Comparison of ENCODE assay signal across 14 cellular contexts in the genomic region with DNA sequence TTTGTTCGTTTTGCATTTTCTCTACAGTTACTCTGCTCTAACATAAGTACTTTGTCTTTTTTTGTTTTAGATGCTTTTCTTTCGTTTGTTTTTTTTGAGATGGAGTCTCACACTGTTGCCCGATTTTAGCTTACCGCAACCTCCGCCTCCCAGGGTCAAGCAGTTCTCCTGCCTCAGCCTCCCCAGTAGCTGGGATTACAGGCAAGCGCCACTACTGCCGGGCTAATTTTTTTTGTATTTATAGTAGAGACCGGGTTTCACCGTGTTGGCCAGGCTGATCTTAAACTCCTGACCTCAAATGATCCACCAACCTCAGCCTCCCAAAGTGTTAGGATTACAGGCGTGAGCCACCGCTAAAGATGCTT. TPM values are rescaled to one million over a fixed set of nuclear protein-coding genes. Genes with fewer than 3 reads are reported as not detected.
DNase-seq lines count a peak whose midpoint lies in the region; ATAC-seq and TF ChIP-seq lines count a peak whose summit lies in the region.
"Had no signal": no experiment of that assay in that cellular context is flagged by ENCODE, and none has a peak within 500 bp of the region (broad histone marks: within the 10 kb centered on the region; RNA-seq: fewer than 3 reads in every experiment).

No MANE protein-coding gene starts in this region.

- intact Hi-C loops in A673 (cut with micrococcal nuclease; ENCODE audit: unreplicated experiment) = loop anchor here (10.0 kb wide), 2 partner anchors 307 to 517 kb away; a partner anchor contains a TSS
- intact Hi-C loops in ascending aorta (cut with DNase I) = loop anchor here (10.0 kb wide), 1 partner anchor 517 kb away; a partner anchor contains a TSS
- intact Hi-C loops in left lung (cut with DNase I) = no loop called here

- H3K27me3 ChIP-seq in A673 (replicated peaks; ENCODE audit: insufficient read depth, low read depth, low read length, poor library complexity) (no peaks in the 10 kb centered on the region), ascending aorta (no peaks in the 10 kb centered on the region), left lung (no peaks in the 10 kb centered on the region)

- no peak for ATAC-seq in left lung

- DNase-seq in A673 (ENCODE audit: low spot score) = no peak
- no peak for DNase-seq in ascending aorta (ENCODE audit: low spot score in 2 of 2)
- DNase-seq in left lung = no peak
- no peak for DNase-seq in mucosa of gallbladder (ENCODE audit: low spot score)
- DNase-seq in NCI-H2081 treated with DMSO at 0.1 percent for 48 hours (lab: John Stamatoyannopoulos, UW) = no peak
- DNase-seq: activated CD4-positive, alpha-beta T cell treated with anti-CD3 and anti-CD28 coated beads, Interleukin-2, amount 50 U/mL, for 48 hours; erythroblast; HCEC 1CT; NCI-H510A treated with DMSO at 0.1 percent for 48 hours; stimulated activated CD4-positive, alpha-beta T cell treated with anti-CD3 and anti-CD28 coated beads, Interleukin-4, amount 100 ng/mL, for 4 hours had no signal

- POLR2A ChIA-PET in A673 (lab: Charles Lee; ENCODE audit: low non-redundant PET) = no interaction called here

- H3K36me3 ChIP-seq in A673 (ENCODE audit: insufficient read depth, low read length, poor library complexity, severe bottlenecking) = no peaks in the 10 kb centered on the region
- H3K36me3 ChIP-seq in ascending aorta = no peaks in the 10 kb centered on the region
- no peaks in the 10 kb centered on the region for H3K36me3 ChIP-seq in left lung

- CTCF ChIA-PET in A673 (lab: Charles Lee) = interaction anchor here (1.2 kb wide), 1 partner anchor 131 kb away, joined by 3 read pairs; no protein-coding TSS in a partner anchor

- peaks cover 4% of the 10 kb centered on the region for H3K36me3 Mint-ChIP-seq in IgD-negative memory B cell
- H3K36me3 Mint-ChIP-seq in nephron (ENCODE audit: low read depth) = no peaks in the 10 kb centered on the region

- peak overlapping the region; percentile 74 for H3K4me3 ChIP-seq in A673 (ENCODE audit: low read depth, low read length, poor library complexity, severe bottlenecking)
- no peak overlapping the region for H3K4me3 ChIP-seq in ascending aorta
- no peak overlapping the region for H3K4me3 ChIP-seq in left lung
- H3K4me3 ChIP-seq: SK-N-MC had no signal

- H3K4me1 ChIP-seq in A673 (ENCODE audit: insufficient read depth, low read length, poor library complexity, severe bottlenecking) = peaks cover 39% of the 10 kb centered on the region
- peaks cover 2 to 22% of the 10 kb centered on the region in 2 donors for H3K4me1 ChIP-seq in ascending aorta
- H3K4me1 ChIP-seq in left lung = peaks cover 34 to 51% of the 10 kb centered on the region in 2 donors

- peak overlapping the region; percentile 36 to 81 (median 67) for H3K27ac Mint-ChIP-seq in IgD-negative memory B cell
- peak overlapping the region; percentile 91 to 98 (median 96) for H3K27ac Mint-ChIP-seq in nephron

- peak overlapping the region; percentile 93 for H3K27ac ChIP-seq in A673 (ENCODE audit: low read depth, low read length, poor library complexity, severe bottlenecking)
- H3K27ac ChIP-seq in cingulate gyrus (ENCODE audit: low read depth, low read length) = peak overlapping the region; percentile 83
- no peak overlapping the region for H3K27ac ChIP-seq in ascending aorta
- H3K27ac ChIP-seq in left lung = no peak overlapping the region
- H3K27ac ChIP-seq: SK-N-MC had no signal

- H3K4me1 Mint-ChIP-seq in IgD-negative memory B cell (peaks cover 32 to 45% (median 39%) of the 10 kb centered on the region in 3 donors), nephron (peaks cover 42% of the 10 kb centered on the region)

- TF ChIP-seq CTCF in A673 (conservative IDR thresholded peaks at IDR 0.05; ENCODE audit: low read depth, low read length) = no peak
- TF ChIP-seq CTCF in nephron (IDR thresholded peaks at IDR 0.05; ENCODE audit: unreplicated experiment in 3 of 3) = no peak
- TF ChIP-seq CTCF in ascending aorta (IDR thresholded peaks at IDR 0.05) = no peak
- TF ChIP-seq CTCF in left lung (IDR thresholded peaks at IDR 0.05) = no peak

- BruUV-seq in A673 (replicated peaks; lab: Mats Ljungman, UMichigan) = no TSS peak

- peak overlapping the region; percentile 72 to 99 (median 96) for H3K4me3 Mint-ChIP-seq in IgD-negative memory B cell
- peak overlapping the region; percentile 94 to 99 (median 99) for H3K4me3 Mint-ChIP-seq in nephron

- H3K9me3 Mint-ChIP-seq in IgD-negative memory B cell (no peaks in the 10 kb centered on the region), nephron (no peaks in the 10 kb centered on the region)

- H3K9me3 ChIP-seq in A673 (ENCODE audit: low read depth, low read length, poor library complexity, severe bottlenecking) (no peaks in the 10 kb centered on the region), ascending aorta (no peaks in the 10 kb centered on the region), left lung (no peaks in the 10 kb centered on the region)

- no peaks in the 10 kb centered on the region for H3K27me3 Mint-ChIP-seq in IgD-negative memory B cell
- H3K27me3 Mint-ChIP-seq in nephron (ENCODE audit: low read depth) = no peaks in the 10 kb centered on the region

RNA-seq across cellular contexts. Expression of a gene that starts 2.7 kb away (rescaled TPM):
- total RNA-seq in A673 (2021) (37.2 and 40.5 TPM in 2 replicates), ascending aorta (8.5 TPM), left lung (10 to 100 TPM; 26.5 to 34.0 TPM), mucosa of gallbladder (23.1 TPM)
- 16.4 TPM for polyA plus RNA-seq in IgD-negative memory B cell

Comparison
In these comparisons a context has a peak if more than half of its experiments do, and no peak if none do; other contexts are left out.
1. H3K27ac ChIP-seq: peak in A673 (single experiment) and cingulate gyrus (single experiment); none in ascending aorta (0 of 2) and left lung (0 of 2).
2. intact Hi-C loops: an anchor here in A673 (10.0 kb wide) and ascending aorta (10.0 kb wide); none called in left lung.